15 cellular contexts compared by ENCODE assay signal in genomic region chr4:85952982-85953650, GRCh38.
DNase-seq lines count a peak whose midpoint lies in the region; ATAC-seq and TF ChIP-seq lines count a peak whose summit lies in the region.
"Had no signal": no experiment of that assay in that cellular context is flagged by ENCODE, and none has a peak within 500 bp of the region (broad histone marks: within the 10 kb centered on the region; RNA-seq: fewer than 3 reads in every experiment).

No MANE protein-coding gene starts in this region.

- H4K20me1 ChIP-seq in Loucy (ENCODE audit: insufficient read depth, low read length, poor library complexity, severe bottlenecking): no peaks in the 10 kb centered on the region

- H2AFZ ChIP-seq in Loucy (ENCODE audit: low read length): 0 out of 2 replicates have a peak overlapping the region, but pooled peaks have one; percentile 23
- H2AFZ ChIP-seq in trophoblast cell (ENCODE audit: insufficient read depth, low read length, poor library complexity): no peak overlapping the region

- H3K4me1 ChIP-seq in Loucy (ENCODE audit: insufficient read depth, low read length, poor library complexity, severe bottlenecking) (peaks cover 32% of the 10 kb centered on the region), trophoblast cell (ENCODE audit: control insufficient read depth in 1 of 2, insufficient read depth in 2 of 2, low read length in 2 of 2) (peaks cover 9 to 16% of the 10 kb centered on the region in 2 experiments)

- H3K4ac ChIP-seq in trophoblast cell (ENCODE audit: low read depth, low read length): no peak overlapping the region

- H2BK12ac ChIP-seq in trophoblast cell (ENCODE audit: low read length): no peak overlapping the region

- no peak overlapping the region for H3K9ac ChIP-seq in Loucy (ENCODE audit: low read depth, low read length, poor library complexity, severe bottlenecking)
- H3K9ac ChIP-seq in trophoblast cell (ENCODE audit: low read length): no peak overlapping the region

- no peak overlapping the region for H4K8ac ChIP-seq in trophoblast cell (ENCODE audit: low read depth, low read length)

- H3K23ac ChIP-seq in trophoblast cell (ENCODE audit: low read length): no peak overlapping the region

- peak overlapping the region; percentile 78 for H3K27ac ChIP-seq in brain microvascular endothelial cell
- peak overlapping the region; percentile 76 for H3K27ac ChIP-seq in trophoblast cell (ENCODE audit: low read depth, low read length)
- H3K27ac ChIP-seq in caudate nucleus (ENCODE audit: low read depth, low read length): no peak overlapping the region

- no peak overlapping the region for H4K12ac ChIP-seq in trophoblast cell (ENCODE audit: low read depth, low read length)

- ATAC-seq in GM18868 (IDR thresholded peaks at IDR 0.05; ENCODE audit: unreplicated experiment) (peak; percentile 74), GM18873 (IDR thresholded peaks at IDR 0.05; ENCODE audit: low FRiP score, unreplicated experiment) (no peak)

- H2BK120ac ChIP-seq in trophoblast cell (ENCODE audit: insufficient read depth, low read length, poor library complexity): no peak overlapping the region

- peaks cover 8% of the 10 kb centered on the region for H3K79me1 ChIP-seq in trophoblast cell (ENCODE audit: low read length)

- H2BK5ac ChIP-seq in trophoblast cell (ENCODE audit: low read depth, low read length, poor library complexity): no peak overlapping the region

- H3K36me3 ChIP-seq in Loucy (ENCODE audit: insufficient read depth, low read length) (no peaks in the 10 kb centered on the region), brain microvascular endothelial cell (replicated peaks) (no peaks in the 10 kb centered on the region), trophoblast cell (ENCODE audit: control insufficient read depth in 1 of 2, insufficient read depth in 2 of 2, low read length in 2 of 2) (no peaks in the 10 kb centered on the region)

- DNase-seq in brain microvascular endothelial cell (no peak), trophoblast cell (no peak), C1 segment of cervical spinal cord (lab: John Stamatoyannopoulos, UW) (no peak), caudate nucleus (lab: John Stamatoyannopoulos, UW) (no peak)
- no peak for DNase-seq in effector CD8-positive, alpha-beta T cell (lab: John Stamatoyannopoulos, UW)
- DNase-seq: activated CD8-positive, alpha-beta memory T cell treated with anti-CD3 and anti-CD28 coated beads for 24 hours; activated gamma-delta T cell treated with Interleukin-2 at 50 U/mL for 16 hours; glutamatergic neuron; NCI-H2081; NCI-H82; SHP77; stimulated activated CD4-positive, alpha-beta T cell treated with anti-CD3 and anti-CD28 coated beads, Interleukin-1b, Interleukin-23, amount 100 ng/mL, for 48 hours had no signal

- H3K79me2 ChIP-seq in Loucy (ENCODE audit: insufficient read depth, low read length) (no peaks in the 10 kb centered on the region), trophoblast cell (ENCODE audit: control insufficient read depth, insufficient read depth, low read length, poor library complexity) (no peaks in the 10 kb centered on the region)

- no peak overlapping the region for H3K18ac ChIP-seq in trophoblast cell (ENCODE audit: low read length)

- no peaks in the 10 kb centered on the region for H3F3A ChIP-seq in Loucy (ENCODE audit: low read depth)

- in situ Hi-C loops in brain microvascular endothelial cell (cut with HindIII; ENCODE audit: low pct_ligation_motif_present, low sequenced_read_pairs): no loop called here

- no CpG with 5 or more reads among the region's 3 CpGs for WGBS in trophoblast cell (ENCODE audit: extremely low coverage, insufficient coverage, insufficient read length)

- no peaks in the 10 kb centered on the region for H3K27me3 ChIP-seq in Loucy (ENCODE audit: insufficient read depth, low read length, poor library complexity, severe bottlenecking)
- no peaks in the 10 kb centered on the region for H3K27me3 ChIP-seq in brain microvascular endothelial cell (replicated peaks)
- no peaks in the 10 kb centered on the region for H3K27me3 ChIP-seq in trophoblast cell (ENCODE audit: insufficient read depth, low read length)

- no peak for TF ChIP-seq CTCF in Loucy (conservative IDR thresholded peaks at IDR 0.05; ENCODE audit: low read length)
- TF ChIP-seq CTCF in brain microvascular endothelial cell (IDR thresholded peaks at IDR 0.05; ENCODE audit: low read depth, low read length, missing control alignments): no peak

- no peaks in the 10 kb centered on the region for H3K9me2 ChIP-seq in Loucy (replicated peaks; ENCODE audit: low read depth, low read length)

- H2AK5ac ChIP-seq in trophoblast cell (ENCODE audit: low read length): no peak overlapping the region

- H3K9me3 ChIP-seq in Loucy (ENCODE audit: insufficient read depth, low read depth, low read length): no peaks in the 10 kb centered on the region
- H3K9me3 ChIP-seq in trophoblast cell (ENCODE audit: insufficient read depth, low read depth, low read length): peaks cover 2% of the 10 kb centered on the region

- H3K4me3 ChIP-seq in Loucy (ENCODE audit: low read length, poor library complexity, severe bottlenecking): no peak overlapping the region
- no peak overlapping the region for H3K4me3 ChIP-seq in brain microvascular endothelial cell (ENCODE audit: low read depth, low read length)
- no peak overlapping the region for H3K4me3 ChIP-seq in trophoblast cell (ENCODE audit: low read depth, low read length)

- H4K91ac ChIP-seq in trophoblast cell (ENCODE audit: low read depth, low read length): no peak overlapping the region

- H3K4me2 ChIP-seq in Loucy (ENCODE audit: low read depth, low read length, poor library complexity, severe bottlenecking) (no peak overlapping the region), trophoblast cell (ENCODE audit: low read length) (peak overlapping the region; percentile 22)

- H3K14ac ChIP-seq in trophoblast cell (ENCODE audit: low read length): no peak overlapping the region
